Comparison of ENCODE assay signal across 1 cellular context in the genomic region with DNA sequence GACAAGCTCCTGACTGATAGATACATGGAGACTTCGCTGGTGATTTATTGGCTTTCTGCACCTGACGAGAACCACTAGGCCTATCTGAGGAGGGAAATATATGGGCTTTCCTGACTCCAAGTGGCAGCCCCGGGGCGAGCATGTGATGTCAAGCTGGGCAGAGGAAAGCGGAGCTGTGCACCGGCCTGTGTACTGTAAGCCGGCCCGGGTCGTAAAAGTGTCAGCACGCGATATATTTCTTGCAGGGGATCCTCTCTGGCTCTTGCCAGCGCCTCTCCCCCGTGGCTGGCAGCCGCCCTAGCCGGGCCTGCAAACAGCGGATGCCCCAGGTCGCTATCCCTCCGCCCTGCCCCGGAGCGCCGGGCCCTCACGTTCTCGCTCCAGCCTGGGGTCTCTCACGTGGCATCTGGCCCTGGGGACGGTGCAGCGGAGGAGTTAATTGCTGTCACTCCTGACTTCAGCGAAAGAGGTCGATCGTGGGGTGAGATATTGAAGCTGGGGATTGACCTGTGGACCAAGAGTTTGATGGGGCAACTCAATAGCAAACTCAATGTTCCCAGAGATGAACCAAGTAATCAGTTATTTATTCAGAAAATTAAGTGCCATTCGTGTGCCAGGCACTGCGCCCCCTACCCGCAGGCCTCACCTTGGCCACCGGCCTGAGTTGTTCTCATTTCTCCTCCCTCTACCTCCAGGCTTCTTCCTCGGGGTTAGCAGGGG.
TF ChIP-seq lines count a peak whose summit lies in the region.

No MANE protein-coding gene starts in this region.

TF ChIP-seq in HEK293, 187 proteins besides CTCF, POLR2A, EP300 and RAD21 (continued from another document and continues in another):
- TF ChIP-seq, protein P1, sequence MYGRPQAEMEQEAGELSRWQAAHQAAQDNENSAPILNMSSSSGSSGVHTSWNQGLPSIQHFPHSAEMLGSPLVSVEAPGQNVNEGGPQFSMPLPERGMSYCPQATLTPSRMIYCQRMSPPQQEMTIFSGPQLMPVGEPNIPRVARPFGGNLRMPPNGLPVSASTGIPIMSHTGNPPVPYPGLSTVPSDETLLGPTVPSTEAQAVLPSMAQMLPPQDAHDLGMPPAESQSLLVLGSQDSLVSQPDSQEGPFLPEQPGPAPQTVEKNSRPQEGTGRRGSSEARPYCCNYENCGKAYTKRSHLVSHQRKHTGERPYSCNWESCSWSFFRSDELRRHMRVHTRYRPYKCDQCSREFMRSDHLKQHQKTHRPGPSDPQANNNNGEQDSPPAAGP (tag by site-specific recombination; IDR thresholded peaks at IDR 0.05): peak; percentile 53
- TF ChIP-seq ZNF521 (tag by site-specific recombination; IDR thresholded peaks at IDR 0.05) (no peak), ZNF394 (tag by site-specific recombination; IDR thresholded peaks at IDR 0.05; ENCODE audit: borderline replicate concordance) (peak; percentile 55; the same call in 1 of the 2 replicates), ZNF138 (tag by site-specific recombination; IDR thresholded peaks at IDR 0.05; ENCODE audit: borderline replicate concordance) (no peak), ZNF23 (tag by site-specific recombination; IDR thresholded peaks at IDR 0.05; ENCODE audit: borderline replicate concordance) (no peak), ZNF366 (tag by site-specific recombination; conservative IDR thresholded peaks at IDR 0.05) (peak; percentile 70), ZNF426 (tag by site-specific recombination; IDR thresholded peaks at IDR 0.05) (no peak), ZNF121 (tag by site-specific recombination; IDR thresholded peaks at IDR 0.05) (peak; percentile 54; the same call in 1 of the 2 replicates), SP3 (tag by site-specific recombination; IDR thresholded peaks at IDR 0.05) (no peak; the same call in 1 of the 2 replicates), SP7 (tag by site-specific recombination; IDR thresholded peaks at IDR 0.05) (peak; percentile 97), ZNF391 (tag by site-specific recombination; IDR thresholded peaks at IDR 0.05; ENCODE audit: borderline replicate concordance, low read depth) (0 out of 2 replicates have a peak, but pooled peaks have one; percentile 34), GLI4 (tag by site-specific recombination; IDR thresholded peaks at IDR 0.05) (no peak), ZNF776 (tag by site-specific recombination; IDR thresholded peaks at IDR 0.05; ENCODE audit: borderline replicate concordance) (0 out of 2 replicates have a peak, but pooled peaks have one; percentile 29), ZNF404 (tag by site-specific recombination; IDR thresholded peaks at IDR 0.05) (no peak), ZNF639 (tag by site-specific recombination; IDR thresholded peaks at IDR 0.05) (no peak), ZNF501 (tag by site-specific recombination; IDR thresholded peaks at IDR 0.05) (peak; percentile 73), ZNF707 (tag by site-specific recombination; IDR thresholded peaks at IDR 0.05) (no peak), ZNF600 (tag by site-specific recombination; IDR thresholded peaks at IDR 0.05) (peak; percentile 41; the same call in 1 of the 2 replicates), ZBTB6 (tag by site-specific recombination; IDR thresholded peaks at IDR 0.05) (no peak), YY1 (tag by site-specific recombination; IDR thresholded peaks at IDR 0.05) (no peak), ZIC2 (tag by site-specific recombination; IDR thresholded peaks at IDR 0.05) (peak; percentile 100), IKZF3 (tag by site-specific recombination; IDR thresholded peaks at IDR 0.05) (peak; percentile 95), ZBTB8A (tag by site-specific recombination; IDR thresholded peaks at IDR 0.05) (peak; percentile 73), MEIS1 (CRISPR knock-in tag; IDR thresholded peaks at IDR 0.05; ENCODE audit: borderline replicate concordance) (no peak), ZNF184 (tag by site-specific recombination; IDR thresholded peaks at IDR 0.05) (no peak), TCF7L2 (IDR thresholded peaks at IDR 0.05; ENCODE audit: borderline replicate concordance, low read depth, low read length) (peak; percentile 90), ZNF18 (tag by site-specific recombination; IDR thresholded peaks at IDR 0.05) (0 out of 2 replicates have a peak, but pooled peaks have one; percentile 18), ZNF2 (tag by site-specific recombination; IDR thresholded peaks at IDR 0.05) (peak; percentile 40; the same call in 1 of the 2 replicates), PRDM2 (tag by site-specific recombination; IDR thresholded peaks at IDR 0.05; ENCODE audit: borderline replicate concordance) (no peak), ZNF311 (tag by site-specific recombination; IDR thresholded peaks at IDR 0.05; ENCODE audit: borderline replicate concordance) (no peak), ZNF423 (tag by site-specific recombination; IDR thresholded peaks at IDR 0.05) (peak; percentile 72), ZNF692 (tag by site-specific recombination; IDR thresholded peaks at IDR 0.05) (peak; percentile 63), ZNF548 (tag by site-specific recombination; IDR thresholded peaks at IDR 0.05) (no peak), EGR2 (tag by site-specific recombination; IDR thresholded peaks at IDR 0.05; ENCODE audit: low read depth) (no peak), BCL11B (tag by site-specific recombination; IDR thresholded peaks at IDR 0.05; ENCODE audit: low read depth) (0 out of 2 replicates have a peak, but pooled peaks have one; percentile 24)
- TF ChIP-seq, protein P2, sequence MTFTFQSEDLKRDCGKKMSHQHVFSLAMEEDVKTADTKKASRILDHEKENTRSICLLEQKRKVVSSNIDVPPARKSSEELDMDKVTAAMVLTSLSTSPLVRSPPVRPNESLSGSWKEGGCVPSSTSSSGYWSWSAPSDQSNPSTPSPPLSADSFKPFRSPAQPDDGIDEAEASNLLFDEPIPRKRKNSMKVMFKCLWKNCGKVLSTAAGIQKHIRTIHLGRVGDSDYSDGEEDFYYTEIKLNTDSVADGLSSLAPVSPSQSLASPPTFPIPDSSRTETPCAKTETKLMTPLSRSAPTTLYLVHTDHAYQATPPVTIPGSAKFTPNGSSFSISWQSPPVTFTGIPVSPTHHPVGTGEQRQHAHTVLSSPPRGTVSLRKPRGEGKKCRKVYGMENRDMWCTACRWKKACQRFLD (tag by site-specific recombination; IDR thresholded peaks at IDR 0.05): no peak
- TF ChIP-seq, protein P3, sequence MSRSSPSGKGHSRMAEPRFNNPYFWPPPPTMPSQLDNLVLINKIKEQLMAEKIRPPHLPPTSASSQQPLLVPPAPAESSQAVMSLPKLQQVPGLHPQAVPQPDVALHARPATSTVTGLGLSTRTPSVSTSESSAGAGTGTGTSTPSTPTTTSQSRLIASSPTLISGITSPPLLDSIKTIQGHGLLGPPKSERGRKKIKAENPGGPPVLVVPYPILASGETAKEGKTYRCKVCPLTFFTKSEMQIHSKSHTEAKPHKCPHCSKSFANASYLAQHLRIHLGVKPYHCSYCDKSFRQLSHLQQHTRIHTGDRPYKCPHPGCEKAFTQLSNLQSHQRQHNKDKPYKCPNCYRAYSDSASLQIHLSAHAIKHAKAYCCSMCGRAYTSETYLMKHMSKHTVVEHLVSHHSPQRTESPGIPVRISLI (tag by site-specific recombination; IDR thresholded peaks at IDR 0.05): no peak
- TF ChIP-seq, protein P4, sequence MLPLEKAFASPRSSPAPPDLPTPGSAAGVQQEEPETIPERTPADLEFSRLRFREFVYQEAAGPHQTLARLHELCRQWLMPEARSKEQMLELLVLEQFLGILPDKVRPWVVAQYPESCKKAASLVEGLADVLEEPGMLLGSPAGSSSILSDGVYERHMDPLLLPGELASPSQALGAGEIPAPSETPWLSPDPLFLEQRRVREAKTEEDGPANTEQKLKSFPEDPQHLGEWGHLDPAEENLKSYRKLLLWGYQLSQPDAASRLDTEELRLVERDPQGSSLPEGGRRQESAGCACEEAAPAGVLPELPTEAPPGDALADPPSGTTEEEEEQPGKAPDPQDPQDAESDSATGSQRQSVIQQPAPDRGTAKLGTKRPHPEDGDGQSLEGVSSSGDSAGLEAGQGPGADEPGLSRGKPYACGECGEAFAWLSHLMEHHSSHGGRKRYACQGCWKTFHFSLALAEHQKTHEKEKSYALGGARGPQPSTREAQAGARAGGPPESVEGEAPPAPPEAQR (tag by site-specific recombination; IDR thresholded peaks at IDR 0.05): no peak
- TF ChIP-seq, protein P5, sequence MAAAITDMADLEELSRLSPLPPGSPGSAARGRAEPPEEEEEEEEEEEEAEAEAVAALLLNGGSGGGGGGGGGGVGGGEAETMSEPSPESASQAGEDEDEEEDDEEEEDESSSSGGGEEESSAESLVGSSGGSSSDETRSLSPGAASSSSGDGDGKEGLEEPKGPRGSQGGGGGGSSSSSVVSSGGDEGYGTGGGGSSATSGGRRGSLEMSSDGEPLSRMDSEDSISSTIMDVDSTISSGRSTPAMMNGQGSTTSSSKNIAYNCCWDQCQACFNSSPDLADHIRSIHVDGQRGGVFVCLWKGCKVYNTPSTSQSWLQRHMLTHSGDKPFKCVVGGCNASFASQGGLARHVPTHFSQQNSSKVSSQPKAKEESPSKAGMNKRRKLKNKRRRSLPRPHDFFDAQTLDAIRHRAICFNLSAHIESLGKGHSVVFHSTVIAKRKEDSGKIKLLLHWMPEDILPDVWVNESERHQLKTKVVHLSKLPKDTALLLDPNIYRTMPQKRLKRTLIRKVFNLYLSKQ (tag by site-specific recombination; IDR thresholded peaks at IDR 0.05; ENCODE audit: borderline replicate concordance): no peak
